Comparison of ENCODE assay signal across 21 cellular contexts in the genomic region with DNA sequence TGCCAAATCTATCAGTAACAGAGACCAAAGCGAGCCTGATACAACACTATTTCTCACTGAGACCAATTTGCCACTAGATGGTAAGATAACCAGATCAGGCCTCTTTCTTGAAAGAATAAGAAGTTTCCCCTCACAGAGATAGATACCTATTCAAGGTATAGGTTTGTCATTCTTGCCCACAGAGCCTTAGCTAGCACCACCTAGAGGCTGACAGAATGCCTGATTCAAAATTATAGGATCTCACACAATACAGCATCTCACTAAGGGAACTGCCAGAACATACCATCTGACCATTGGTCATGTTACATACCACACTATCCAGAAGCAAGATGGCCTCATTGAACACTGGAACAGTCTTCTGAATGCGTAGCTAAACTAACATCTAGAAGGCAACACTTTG.
DNase-seq lines count a peak whose midpoint lies in the region; ATAC-seq, FAIRE-seq and TF ChIP-seq lines count a peak whose summit lies in the region.
"Had no signal": no experiment of that assay in that cellular context is flagged by ENCODE, and none has a peak within 500 bp of the region (broad histone marks: within the 10 kb centered on the region; RNA-seq: fewer than 3 reads in every experiment).

No MANE protein-coding gene starts in this region.

- no peaks in the 10 kb centered on the region for H4K20me1 ChIP-seq in GM23338 (replicated peaks; ENCODE audit: insufficient read depth)
- no peaks in the 10 kb centered on the region for H4K20me1 ChIP-seq in OCI-LY3 (ENCODE audit: insufficient read depth, low read length)
- no peaks in the 10 kb centered on the region for H4K20me1 ChIP-seq in GM12878 (ENCODE audit: control insufficient read depth, insufficient read depth)
- H4K20me1 ChIP-seq: BLaER1 had no signal

- no peak overlapping the region for H3K9ac ChIP-seq in OCI-LY3 (ENCODE audit: low read length)
- H3K9ac ChIP-seq in GM12878 (ENCODE audit: control insufficient read depth, insufficient read depth, low read length), result no peak overlapping the region
- H3K9ac ChIP-seq: BLaER1, SK-N-SH had no signal

- TF ChIP-seq CTCF in C4-2B (conservative IDR thresholded peaks at IDR 0.05) (peak; percentile 30), GM23338 (conservative IDR thresholded peaks at IDR 0.05; ENCODE audit: low read depth in 2 of 2) (peak; percentile 47 to 51), OCI-LY3 (IDR thresholded peaks at IDR 0.05; ENCODE audit: low read depth, low read length) (0 out of 2 replicates have a peak, but pooled peaks have one; percentile 15), GM12878 (IDR thresholded peaks at IDR 0.05 in 2 of 3, conservative IDR thresholded peaks at IDR 0.05 in 1 of 3; ENCODE audit: control insufficient read depth in 2 of 3, extremely low read depth in 1 of 3, insufficient read depth in 1 of 3, low read depth in 3 of 3, low read length in 3 of 3) (no peak)
- no peak for TF ChIP-seq CTCF in CD4-positive, alpha-beta T cell (IDR thresholded peaks at IDR 0.05)

- no peaks in the 10 kb centered on the region for H3F3A ChIP-seq in GM23338 (replicated peaks; ENCODE audit: low read depth)

- no peaks in the 10 kb centered on the region for H3K79me2 ChIP-seq in GM23338 (replicated peaks; ENCODE audit: insufficient read depth)
- no peaks in the 10 kb centered on the region for H3K79me2 ChIP-seq in OCI-LY3 (ENCODE audit: low read length)
- no peaks in the 10 kb centered on the region for H3K79me2 ChIP-seq in GM12878 (ENCODE audit: control insufficient read depth, insufficient read depth, low read length)

- SMC1A ChIA-PET in GM12878 (lab: Charles Lee; ENCODE audit: uncharacterized antibody, unreplicated experiment), result no interaction called here

- in situ Hi-C loops in GM12878 (cut with MboI), result no loop called here

- 0% methylated on average over 2 of the region's 2 CpGs for WGBS in GM12878 (ENCODE audit: insufficient coverage, insufficient replicate concordance, low lambda C conversion rate, missing lambda C conversion rate)

- H3K4me2 ChIP-seq in GM23338, result no peak overlapping the region
- H3K4me2 ChIP-seq in OCI-LY3 (ENCODE audit: low read length), result no peak overlapping the region
- no peak overlapping the region for H3K4me2 ChIP-seq in GM12878 (ENCODE audit: control insufficient read depth, insufficient read depth)
- H3K4me2 ChIP-seq: BLaER1, SK-N-SH had no signal

- H3K9me3 ChIP-seq in OCI-LY3 (ENCODE audit: insufficient read depth, low read length), result no peaks in the 10 kb centered on the region
- no peaks in the 10 kb centered on the region for H3K9me3 ChIP-seq in GM12878 (replicated peaks; ENCODE audit: control insufficient read depth, insufficient read depth, low read length)
- H3K9me3 ChIP-seq in CD4-positive, alpha-beta T cell (ENCODE audit: control insufficient read depth, low read length), result no peaks in the 10 kb centered on the region
- H3K9me3 ChIP-seq: BLaER1, SK-N-SH had no signal

- intact Hi-C loops in GM12878 (cut with micrococcal nuclease; ENCODE audit: unreplicated experiment), result no loop called here
- intact Hi-C loops in CD4-positive, alpha-beta T cell (cut with DNase I, micrococcal nuclease), result no loop called here

- no peak overlapping the region for H3K27ac Mint-ChIP-seq in GM23338
- H3K27ac Mint-ChIP-seq in CD4-positive, alpha-beta T cell, result no peak overlapping the region
- H3K27ac Mint-ChIP-seq: CD8-positive, alpha-beta memory T cell; HFFc6 had no signal

- no peak for TF ChIP-seq POLR2A in GM12878 (IDR thresholded peaks at IDR 0.05; ENCODE audit: low read depth, low read length)

- H3K4me1 Mint-ChIP-seq in GM23338, result no peaks in the 10 kb centered on the region
- H3K4me1 Mint-ChIP-seq in CD4-positive, alpha-beta T cell (ENCODE audit: low read depth), result no peaks in the 10 kb centered on the region
- H3K4me1 Mint-ChIP-seq: CD8-positive, alpha-beta memory T cell had no signal

- H2AFZ ChIP-seq in GM23338, result no peak overlapping the region
- no peak overlapping the region for H2AFZ ChIP-seq in OCI-LY3 (ENCODE audit: low read depth, low read length)
- no peak overlapping the region for H2AFZ ChIP-seq in GM12878 (ENCODE audit: control insufficient read depth, low read depth, low read length)

- no peak for TF ChIP-seq EP300 in GM12878 (IDR thresholded peaks at IDR 0.05; ENCODE audit: borderline replicate concordance in 1 of 2, control insufficient read depth in 1 of 2, low read depth in 2 of 2, low read length in 2 of 2)

- RAD21 ChIA-PET in GM12878 (lab: Charles Lee; ENCODE audit: unreplicated experiment), result no interaction called here

- H3K4me3 Mint-ChIP-seq in GM23338, result no peak overlapping the region
- no peak overlapping the region for H3K4me3 Mint-ChIP-seq in CD4-positive, alpha-beta T cell
- H3K4me3 Mint-ChIP-seq: CD8-positive, alpha-beta memory T cell; HFFc6 had no signal

- no peak for TF ChIP-seq RAD21 in GM12878 (IDR thresholded peaks at IDR 0.05; ENCODE audit: insufficient read depth, low read depth, low read length)

- peaks cover 78% of the 10 kb centered on the region for H3K9me3 Mint-ChIP-seq in GM23338
- H3K9me3 Mint-ChIP-seq in CD4-positive, alpha-beta T cell, result peaks cover 14% of the 10 kb centered on the region

- ATAC-seq in GM23338 (no peak), GM12878 (peak; percentile 30; the same call in 1 of the 3 replicates), GM21381 (IDR thresholded peaks at IDR 0.05; ENCODE audit: unreplicated experiment) (no peak), GM18511 (IDR thresholded peaks at IDR 0.05; ENCODE audit: unreplicated experiment) (no peak)
- ATAC-seq in CD4-positive, alpha-beta T cell (ENCODE audit: poor library complexity), result no peak

- H3K9me2 ChIP-seq in GM23338 (ENCODE audit: insufficient read depth), result no peaks in the 10 kb centered on the region
- H3K9me2 ChIP-seq: SK-N-SH had no signal

- BruUV-seq in GM12878 (replicated peaks; lab: Mats Ljungman, UMichigan), result no TSS peak

- H3K27ac ChIP-seq in C4-2B, result no peak overlapping the region
- no peak overlapping the region for H3K27ac ChIP-seq in GM23338 (ENCODE audit: low read depth)
- no peak overlapping the region for H3K27ac ChIP-seq in OCI-LY3 (ENCODE audit: low read length)
- no peak overlapping the region for H3K27ac ChIP-seq in GM12878 (ENCODE audit: control insufficient read depth, insufficient read depth)
- no peak overlapping the region for H3K27ac ChIP-seq in CD4-positive, alpha-beta T cell (ENCODE audit: low read depth, low read length)
- H3K27ac ChIP-seq: BLaER1, RWPE1 had no signal

- H3K4me1 ChIP-seq in GM23338 (ENCODE audit: insufficient read depth), result no peaks in the 10 kb centered on the region
- H3K4me1 ChIP-seq in OCI-LY3 (ENCODE audit: low read length), result no peaks in the 10 kb centered on the region
- no peaks in the 10 kb centered on the region for H3K4me1 ChIP-seq in GM12878 (ENCODE audit: control insufficient read depth, insufficient read depth, low read length)
- H3K4me1 ChIP-seq: BLaER1 had no signal

- DNase-seq in GM23338 (ENCODE audit: low spot score), result peak; percentile 27
- no peak for DNase-seq in GM12878 (ENCODE audit: low read depth, low spot score)
- DNase-seq in CD4-positive, alpha-beta T cell, result no peak
- DNase-seq: Calu3; CD8-positive, alpha-beta memory T cell; DMS79; HFFc6; Karpas-422; NCI-H1417 treated with DMSO at 0.1 percent for 48 hours; NCI-H2029; NCI-H345; NCI-H524; SHP77 treated with DMSO at 0.1 percent for 48 hours; SK-N-SH had no signal

- H3K27me3 ChIP-seq in GM23338 (ENCODE audit: insufficient read depth) (no peaks in the 10 kb centered on the region), OCI-LY3 (ENCODE audit: low read depth, low read length) (no peaks in the 10 kb centered on the region), GM12878 (replicated peaks in 1 of 2; ENCODE audit: control insufficient read depth in 2 of 2, insufficient read depth in 2 of 2, low read length in 1 of 2) (no peaks in the 10 kb centered on the region)
- no peaks in the 10 kb centered on the region for H3K27me3 ChIP-seq in CD4-positive, alpha-beta T cell (ENCODE audit: control insufficient read depth, insufficient read depth, low read length)
- H3K27me3 ChIP-seq: BLaER1 had no signal

- H3K36me3 ChIP-seq in GM23338 (ENCODE audit: insufficient read depth) (no peaks in the 10 kb centered on the region), OCI-LY3 (replicated peaks; ENCODE audit: low read depth, low read length) (no peaks in the 10 kb centered on the region), GM12878 (ENCODE audit: control insufficient read depth in 2 of 2, insufficient read depth in 2 of 2, low read length in 1 of 2) (no peaks in the 10 kb centered on the region)
- H3K36me3 ChIP-seq: BLaER1 had no signal

- POLR2A ChIA-PET in GM12878 (lab: Charles Lee), result no interaction called here
- POLR2A ChIA-PET in CD4-positive, alpha-beta T cell (lab: Charles Lee), result no interaction called here

- CTCF ChIA-PET in GM12878 (lab: Yijun Ruan, JAX), result no interaction called here
- CTCF ChIA-PET in CD4-positive, alpha-beta T cell (lab: Charles Lee), result no interaction called here

- H3K4me3 ChIP-seq in GM23338, result no peak overlapping the region
- no peak overlapping the region for H3K4me3 ChIP-seq in OCI-LY3 (ENCODE audit: low read length)
- H3K4me3 ChIP-seq in GM12878, result no peak overlapping the region
- H3K4me3 ChIP-seq: BLaER1 had no signal

- no peaks in the 10 kb centered on the region for H3K27me3 Mint-ChIP-seq in GM23338 (ENCODE audit: insufficient read depth, low read depth, poor library complexity)
- H3K27me3 Mint-ChIP-seq in CD4-positive, alpha-beta T cell, result no peaks in the 10 kb centered on the region
- H3K27me3 Mint-ChIP-seq: CD8-positive, alpha-beta memory T cell had no signal

- peaks cover 5% of the 10 kb centered on the region; the same call in 2 of the 3 replicates for H3K36me3 Mint-ChIP-seq in GM23338 (ENCODE audit: low read depth)
- H3K36me3 Mint-ChIP-seq in CD4-positive, alpha-beta T cell (ENCODE audit: low read depth), result no peaks in the 10 kb centered on the region
- H3K36me3 Mint-ChIP-seq: CD8-positive, alpha-beta memory T cell had no signal

- FAIRE-seq in GM12878 (lab: Jason Lieb, UNC), result no peak
- FAIRE-seq: GM12891 had no signal

TF ChIP-seq in GM23338, 12 proteins besides CTCF, POLR2A, EP300 and RAD21 (continues in another document):
- TF ChIP-seq POLR2AphosphoS5 (IDR thresholded peaks at IDR 0.05; ENCODE audit: low read depth) (no peak), NANOG (IDR thresholded peaks at IDR 0.05; ENCODE audit: borderline replicate concordance) (no peak), ZNF331 (CRISPR knock-in tag; IDR thresholded peaks at IDR 0.05; ENCODE audit: low read depth) (no peak), JUNB (IDR thresholded peaks at IDR 0.05; ENCODE audit: unreplicated experiment) (no peak), EZH2phosphoT487 (IDR thresholded peaks at IDR 0.05; ENCODE audit: unreplicated experiment) (no peak)

TF ChIP-seq in GM12878, 131 proteins besides CTCF, POLR2A, EP300 and RAD21 (continues in another document):
- no peak for TF ChIP-seq ATF7 (IDR thresholded peaks at IDR 0.05; ENCODE audit: low read depth)
- no peak for TF ChIP-seq ZNF622 (IDR thresholded peaks at IDR 0.05)

Comparison
In these comparisons a context has a peak if more than half of its experiments do, and no peak if none do; other contexts are left out.
1. CTCF ChIP-seq: peak in C4-2B (single experiment), GM23338 (2 of 2) and OCI-LY3 (single experiment); none in GM12878 (0 of 3) and CD4-positive, alpha-beta T cell (single experiment).